Comparison of ENCODE assay signal across 1 cellular context in the genomic region with DNA sequence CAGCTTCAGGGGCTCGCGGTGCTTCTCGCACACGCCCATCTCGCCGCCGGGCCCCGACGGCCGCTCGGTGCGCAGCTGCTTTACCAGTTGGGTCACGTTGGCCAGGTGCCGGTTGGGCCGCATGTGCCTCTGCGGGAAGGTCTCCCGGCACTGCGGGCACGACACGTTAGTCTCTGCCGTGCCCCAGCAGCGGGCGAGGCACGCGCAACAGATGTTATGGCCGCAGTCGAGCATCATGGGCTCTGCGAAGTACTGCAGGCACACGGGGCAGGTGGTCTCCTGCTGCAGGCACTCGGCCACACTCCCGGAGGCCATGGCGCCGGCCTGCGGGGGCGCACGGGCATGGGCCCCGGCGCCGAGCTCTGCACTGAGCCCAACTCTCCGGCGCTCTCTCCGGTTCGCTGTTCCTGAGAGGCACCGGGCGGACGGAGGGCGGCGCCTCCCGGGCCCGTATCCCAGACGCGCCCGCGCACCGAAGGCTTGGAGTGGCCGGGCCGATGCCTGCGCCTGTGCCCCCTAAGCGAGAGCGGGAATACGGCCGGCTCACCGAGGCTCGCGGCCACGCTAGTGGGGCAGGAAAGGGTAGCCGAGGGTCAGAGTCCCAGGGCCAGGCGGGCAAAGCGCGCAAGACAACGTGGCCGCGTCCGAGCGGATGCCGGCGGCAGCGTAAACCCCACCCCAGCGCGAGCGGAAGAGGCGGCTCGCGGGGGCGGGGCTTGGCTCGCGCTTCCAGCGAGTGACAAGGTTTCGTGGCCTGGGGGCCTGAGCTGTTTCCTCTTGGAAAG.
TF ChIP-seq lines count a peak whose summit lies in the region.

A gene with protein sequence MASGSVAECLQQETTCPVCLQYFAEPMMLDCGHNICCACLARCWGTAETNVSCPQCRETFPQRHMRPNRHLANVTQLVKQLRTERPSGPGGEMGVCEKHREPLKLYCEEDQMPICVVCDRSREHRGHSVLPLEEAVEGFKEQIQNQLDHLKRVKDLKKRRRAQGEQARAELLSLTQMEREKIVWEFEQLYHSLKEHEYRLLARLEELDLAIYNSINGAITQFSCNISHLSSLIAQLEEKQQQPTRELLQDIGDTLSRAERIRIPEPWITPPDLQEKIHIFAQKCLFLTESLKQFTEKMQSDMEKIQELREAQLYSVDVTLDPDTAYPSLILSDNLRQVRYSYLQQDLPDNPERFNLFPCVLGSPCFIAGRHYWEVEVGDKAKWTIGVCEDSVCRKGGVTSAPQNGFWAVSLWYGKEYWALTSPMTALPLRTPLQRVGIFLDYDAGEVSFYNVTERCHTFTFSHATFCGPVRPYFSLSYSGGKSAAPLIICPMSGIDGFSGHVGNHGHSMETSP (minus strand): TSS at position 668 of the 785 bp plus-strand sequence. CDS start 353 bp downstream, at position 315.

TF ChIP-seq in HepG2, 621 proteins besides CTCF, POLR2A, EP300 and RAD21 (continued from another document and continues in another):
- TF ChIP-seq POLR2AphosphoS2 (IDR thresholded peaks at IDR 0.05; ENCODE audit: low read depth, low read length) (peak; percentile 75; the same call in 1 of the 2 replicates), SP5 (CRISPR knock-in tag; IDR thresholded peaks at IDR 0.05; ENCODE audit: borderline replicate concordance, low read depth) (peak; percentile 87; the same call in 1 of the 2 replicates), AKAP8 (CRISPR knock-in tag; IDR thresholded peaks at IDR 0.05) (peak; percentile 65; the same call in 1 of the 2 replicates), ZNF326 (CRISPR knock-in tag; IDR thresholded peaks at IDR 0.05; ENCODE audit: borderline replicate concordance) (no peak), ZNF703 (CRISPR knock-in tag; IDR thresholded peaks at IDR 0.05; ENCODE audit: borderline replicate concordance) (peak; percentile 97), CBX5 (CRISPR knock-in tag; IDR thresholded peaks at IDR 0.05; ENCODE audit: borderline replicate concordance) (no peak; the same call in 1 of the 2 replicates), BORCS8-MEF2B (CRISPR knock-in tag; IDR thresholded peaks at IDR 0.05) (peak; percentile 54), PAX8 (CRISPR knock-in tag; IDR thresholded peaks at IDR 0.05; ENCODE audit: borderline replicate concordance) (no peak), ADNP (CRISPR knock-in tag; IDR thresholded peaks at IDR 0.05) (no peak; the same call in 1 of the 2 replicates), PHF8 (CRISPR knock-in tag; IDR thresholded peaks at IDR 0.05) (peak; percentile 100), ZFYVE20 (CRISPR knock-in tag; IDR thresholded peaks at IDR 0.05; ENCODE audit: borderline replicate concordance, low read depth) (peak; percentile 79; the same call in 1 of the 2 replicates), SAFB2 (CRISPR knock-in tag; IDR thresholded peaks at IDR 0.05; ENCODE audit: borderline replicate concordance, low read depth) (peak; percentile 95), CBFB (CRISPR knock-in tag; IDR thresholded peaks at IDR 0.05) (peak; percentile 72), ZFP1 (CRISPR knock-in tag; IDR thresholded peaks at IDR 0.05) (peak; percentile 20; the same call in 1 of the 2 replicates), ZSCAN21 (CRISPR knock-in tag; IDR thresholded peaks at IDR 0.05; ENCODE audit: borderline replicate concordance) (no peak), HDAC6 (IDR thresholded peaks at IDR 0.05; ENCODE audit: low read depth, low read length) (no peak), KDM1A (CRISPR knock-in tag; IDR thresholded peaks at IDR 0.05) (no peak), HNF4A (CRISPR knock-in tag; IDR thresholded peaks at IDR 0.05) (peak; percentile 87)
- TF ChIP-seq, protein P1, sequence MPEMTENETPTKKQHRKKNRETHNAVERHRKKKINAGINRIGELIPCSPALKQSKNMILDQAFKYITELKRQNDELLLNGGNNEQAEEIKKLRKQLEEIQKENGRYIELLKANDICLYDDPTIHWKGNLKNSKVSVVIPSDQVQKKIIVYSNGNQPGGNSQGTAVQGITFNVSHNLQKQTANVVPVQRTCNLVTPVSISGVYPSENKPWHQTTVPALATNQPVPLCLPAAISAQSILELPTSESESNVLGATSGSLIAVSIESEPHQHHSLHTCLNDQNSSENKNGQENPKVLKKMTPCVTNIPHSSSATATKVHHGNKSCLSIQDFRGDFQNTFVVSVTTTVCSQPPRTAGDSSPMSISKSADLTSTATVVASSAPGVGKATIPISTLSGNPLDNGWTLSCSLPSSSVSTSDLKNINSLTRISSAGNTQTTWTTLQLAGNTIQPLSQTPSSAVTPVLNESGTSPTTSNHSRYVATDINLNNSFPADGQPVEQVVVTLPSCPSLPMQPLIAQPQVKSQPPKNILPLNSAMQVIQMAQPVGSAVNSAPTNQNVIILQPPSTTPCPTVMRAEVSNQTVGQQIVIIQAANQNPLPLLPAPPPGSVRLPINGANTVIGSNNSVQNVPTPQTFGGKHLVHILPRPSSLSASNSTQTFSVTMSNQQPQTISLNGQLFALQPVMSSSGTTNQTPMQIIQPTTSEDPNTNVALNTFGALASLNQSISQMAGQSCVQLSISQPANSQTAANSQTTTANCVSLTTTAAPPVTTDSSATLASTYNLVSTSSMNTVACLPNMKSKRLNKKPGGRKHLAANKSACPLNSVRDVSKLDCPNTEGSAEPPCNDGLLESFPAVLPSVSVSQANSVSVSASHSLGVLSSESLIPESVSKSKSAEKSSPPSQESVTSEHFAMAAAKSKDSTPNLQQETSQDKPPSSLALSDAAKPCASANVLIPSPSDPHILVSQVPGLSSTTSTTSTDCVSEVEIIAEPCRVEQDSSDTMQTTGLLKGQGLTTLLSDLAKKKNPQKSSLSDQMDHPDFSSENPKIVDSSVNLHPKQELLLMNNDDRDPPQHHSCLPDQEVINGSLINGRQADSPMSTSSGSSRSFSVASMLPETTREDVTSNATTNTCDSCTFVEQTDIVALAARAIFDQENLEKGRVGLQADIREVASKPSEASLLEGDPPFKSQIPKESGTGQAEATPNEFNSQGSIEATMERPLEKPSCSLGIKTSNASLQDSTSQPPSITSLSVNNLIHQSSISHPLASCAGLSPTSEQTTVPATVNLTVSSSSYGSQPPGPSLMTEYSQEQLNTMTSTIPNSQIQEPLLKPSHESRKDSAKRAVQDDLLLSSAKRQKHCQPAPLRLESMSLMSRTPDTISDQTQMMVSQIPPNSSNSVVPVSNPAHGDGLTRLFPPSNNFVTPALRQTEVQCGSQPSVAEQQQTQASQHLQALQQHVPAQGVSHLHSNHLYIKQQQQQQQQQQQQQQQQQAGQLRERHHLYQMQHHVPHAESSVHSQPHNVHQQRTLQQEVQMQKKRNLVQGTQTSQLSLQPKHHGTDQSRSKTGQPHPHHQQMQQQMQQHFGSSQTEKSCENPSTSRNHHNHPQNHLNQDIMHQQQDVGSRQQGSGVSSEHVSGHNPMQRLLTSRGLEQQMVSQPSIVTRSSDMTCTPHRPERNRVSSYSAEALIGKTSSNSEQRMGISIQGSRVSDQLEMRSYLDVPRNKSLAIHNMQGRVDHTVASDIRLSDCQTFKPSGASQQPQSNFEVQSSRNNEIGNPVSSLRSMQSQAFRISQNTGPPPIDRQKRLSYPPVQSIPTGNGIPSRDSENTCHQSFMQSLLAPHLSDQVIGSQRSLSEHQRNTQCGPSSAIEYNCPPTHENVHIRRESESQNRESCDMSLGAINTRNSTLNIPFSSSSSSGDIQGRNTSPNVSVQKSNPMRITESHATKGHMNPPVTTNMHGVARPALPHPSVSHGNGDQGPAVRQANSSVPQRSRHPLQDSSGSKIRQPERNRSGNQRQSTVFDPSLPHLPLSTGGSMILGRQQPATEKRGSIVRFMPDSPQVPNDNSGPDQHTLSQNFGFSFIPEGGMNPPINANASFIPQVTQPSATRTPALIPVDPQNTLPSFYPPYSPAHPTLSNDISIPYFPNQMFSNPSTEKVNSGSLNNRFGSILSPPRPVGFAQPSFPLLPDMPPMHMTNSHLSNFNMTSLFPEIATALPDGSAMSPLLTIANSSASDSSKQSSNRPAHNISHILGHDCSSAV (CRISPR knock-in tag; IDR thresholded peaks at IDR 0.05; ENCODE audit: borderline replicate concordance) = 0 out of 2 replicates have a peak, but pooled peaks have one; percentile 69
- TF ChIP-seq, protein P2, sequence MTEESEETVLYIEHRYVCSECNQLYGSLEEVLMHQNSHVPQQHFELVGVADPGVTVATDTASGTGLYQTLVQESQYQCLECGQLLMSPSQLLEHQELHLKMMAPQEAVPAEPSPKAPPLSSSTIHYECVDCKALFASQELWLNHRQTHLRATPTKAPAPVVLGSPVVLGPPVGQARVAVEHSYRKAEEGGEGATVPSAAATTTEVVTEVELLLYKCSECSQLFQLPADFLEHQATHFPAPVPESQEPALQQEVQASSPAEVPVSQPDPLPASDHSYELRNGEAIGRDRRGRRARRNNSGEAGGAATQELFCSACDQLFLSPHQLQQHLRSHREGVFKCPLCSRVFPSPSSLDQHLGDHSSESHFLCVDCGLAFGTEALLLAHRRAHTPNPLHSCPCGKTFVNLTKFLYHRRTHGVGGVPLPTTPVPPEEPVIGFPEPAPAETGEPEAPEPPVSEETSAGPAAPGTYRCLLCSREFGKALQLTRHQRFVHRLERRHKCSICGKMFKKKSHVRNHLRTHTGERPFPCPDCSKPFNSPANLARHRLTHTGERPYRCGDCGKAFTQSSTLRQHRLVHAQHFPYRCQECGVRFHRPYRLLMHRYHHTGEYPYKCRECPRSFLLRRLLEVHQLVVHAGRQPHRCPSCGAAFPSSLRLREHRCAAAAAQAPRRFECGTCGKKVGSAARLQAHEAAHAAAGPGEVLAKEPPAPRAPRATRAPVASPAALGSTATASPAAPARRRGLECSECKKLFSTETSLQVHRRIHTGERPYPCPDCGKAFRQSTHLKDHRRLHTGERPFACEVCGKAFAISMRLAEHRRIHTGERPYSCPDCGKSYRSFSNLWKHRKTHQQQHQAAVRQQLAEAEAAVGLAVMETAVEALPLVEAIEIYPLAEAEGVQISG (CRISPR knock-in tag; IDR thresholded peaks at IDR 0.05) = no peak; the same call in none of the 2 replicates
- TF ChIP-seq, protein P3, sequence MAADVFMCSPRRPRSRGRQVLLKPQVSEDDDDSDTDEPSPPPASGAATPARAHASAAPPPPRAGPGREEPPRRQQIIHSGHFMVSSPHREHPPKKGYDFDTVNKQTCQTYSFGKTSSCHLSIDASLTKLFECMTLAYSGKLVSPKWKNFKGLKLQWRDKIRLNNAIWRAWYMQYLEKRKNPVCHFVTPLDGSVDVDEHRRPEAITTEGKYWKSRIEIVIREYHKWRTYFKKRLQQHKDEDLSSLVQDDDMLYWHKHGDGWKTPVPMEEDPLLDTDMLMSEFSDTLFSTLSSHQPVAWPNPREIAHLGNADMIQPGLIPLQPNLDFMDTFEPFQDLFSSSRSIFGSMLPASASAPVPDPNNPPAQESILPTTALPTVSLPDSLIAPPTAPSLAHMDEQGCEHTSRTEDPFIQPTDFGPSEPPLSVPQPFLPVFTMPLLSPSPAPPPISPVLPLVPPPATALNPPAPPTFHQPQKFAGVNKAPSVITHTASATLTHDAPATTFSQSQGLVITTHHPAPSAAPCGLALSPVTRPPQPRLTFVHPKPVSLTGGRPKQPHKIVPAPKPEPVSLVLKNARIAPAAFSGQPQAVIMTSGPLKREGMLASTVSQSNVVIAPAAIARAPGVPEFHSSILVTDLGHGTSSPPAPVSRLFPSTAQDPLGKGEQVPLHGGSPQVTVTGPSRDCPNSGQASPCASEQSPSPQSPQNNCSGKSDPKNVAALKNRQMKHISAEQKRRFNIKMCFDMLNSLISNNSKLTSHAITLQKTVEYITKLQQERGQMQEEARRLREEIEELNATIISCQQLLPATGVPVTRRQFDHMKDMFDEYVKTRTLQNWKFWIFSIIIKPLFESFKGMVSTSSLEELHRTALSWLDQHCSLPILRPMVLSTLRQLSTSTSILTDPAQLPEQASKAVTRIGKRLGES (CRISPR knock-in tag; IDR thresholded peaks at IDR 0.05; ENCODE audit: borderline replicate concordance) = peak; percentile 17; the same call in 1 of the 2 replicates
- TF ChIP-seq, protein P4, sequence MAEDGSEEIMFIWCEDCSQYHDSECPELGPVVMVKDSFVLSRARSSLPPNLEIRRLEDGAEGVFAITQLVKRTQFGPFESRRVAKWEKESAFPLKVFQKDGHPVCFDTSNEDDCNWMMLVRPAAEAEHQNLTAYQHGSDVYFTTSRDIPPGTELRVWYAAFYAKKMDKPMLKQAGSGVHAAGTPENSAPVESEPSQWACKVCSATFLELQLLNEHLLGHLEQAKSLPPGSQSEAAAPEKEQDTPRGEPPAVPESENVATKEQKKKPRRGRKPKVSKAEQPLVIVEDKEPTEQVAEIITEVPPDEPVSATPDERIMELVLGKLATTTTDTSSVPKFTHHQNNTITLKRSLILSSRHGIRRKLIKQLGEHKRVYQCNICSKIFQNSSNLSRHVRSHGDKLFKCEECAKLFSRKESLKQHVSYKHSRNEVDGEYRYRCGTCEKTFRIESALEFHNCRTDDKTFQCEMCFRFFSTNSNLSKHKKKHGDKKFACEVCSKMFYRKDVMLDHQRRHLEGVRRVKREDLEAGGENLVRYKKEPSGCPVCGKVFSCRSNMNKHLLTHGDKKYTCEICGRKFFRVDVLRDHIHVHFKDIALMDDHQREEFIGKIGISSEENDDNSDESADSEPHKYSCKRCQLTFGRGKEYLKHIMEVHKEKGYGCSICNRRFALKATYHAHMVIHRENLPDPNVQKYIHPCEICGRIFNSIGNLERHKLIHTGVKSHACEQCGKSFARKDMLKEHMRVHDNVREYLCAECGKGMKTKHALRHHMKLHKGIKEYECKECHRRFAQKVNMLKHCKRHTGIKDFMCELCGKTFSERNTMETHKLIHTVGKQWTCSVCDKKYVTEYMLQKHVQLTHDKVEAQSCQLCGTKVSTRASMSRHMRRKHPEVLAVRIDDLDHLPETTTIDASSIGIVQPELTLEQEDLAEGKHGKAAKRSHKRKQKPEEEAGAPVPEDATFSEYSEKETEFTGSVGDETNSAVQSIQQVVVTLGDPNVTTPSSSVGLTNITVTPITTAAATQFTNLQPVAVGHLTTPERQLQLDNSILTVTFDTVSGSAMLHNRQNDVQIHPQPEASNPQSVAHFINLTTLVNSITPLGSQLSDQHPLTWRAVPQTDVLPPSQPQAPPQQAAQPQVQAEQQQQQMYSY (CRISPR knock-in tag; IDR thresholded peaks at IDR 0.05) = no peak; the same call in 1 of the 2 replicates
- TF ChIP-seq, protein P5, sequence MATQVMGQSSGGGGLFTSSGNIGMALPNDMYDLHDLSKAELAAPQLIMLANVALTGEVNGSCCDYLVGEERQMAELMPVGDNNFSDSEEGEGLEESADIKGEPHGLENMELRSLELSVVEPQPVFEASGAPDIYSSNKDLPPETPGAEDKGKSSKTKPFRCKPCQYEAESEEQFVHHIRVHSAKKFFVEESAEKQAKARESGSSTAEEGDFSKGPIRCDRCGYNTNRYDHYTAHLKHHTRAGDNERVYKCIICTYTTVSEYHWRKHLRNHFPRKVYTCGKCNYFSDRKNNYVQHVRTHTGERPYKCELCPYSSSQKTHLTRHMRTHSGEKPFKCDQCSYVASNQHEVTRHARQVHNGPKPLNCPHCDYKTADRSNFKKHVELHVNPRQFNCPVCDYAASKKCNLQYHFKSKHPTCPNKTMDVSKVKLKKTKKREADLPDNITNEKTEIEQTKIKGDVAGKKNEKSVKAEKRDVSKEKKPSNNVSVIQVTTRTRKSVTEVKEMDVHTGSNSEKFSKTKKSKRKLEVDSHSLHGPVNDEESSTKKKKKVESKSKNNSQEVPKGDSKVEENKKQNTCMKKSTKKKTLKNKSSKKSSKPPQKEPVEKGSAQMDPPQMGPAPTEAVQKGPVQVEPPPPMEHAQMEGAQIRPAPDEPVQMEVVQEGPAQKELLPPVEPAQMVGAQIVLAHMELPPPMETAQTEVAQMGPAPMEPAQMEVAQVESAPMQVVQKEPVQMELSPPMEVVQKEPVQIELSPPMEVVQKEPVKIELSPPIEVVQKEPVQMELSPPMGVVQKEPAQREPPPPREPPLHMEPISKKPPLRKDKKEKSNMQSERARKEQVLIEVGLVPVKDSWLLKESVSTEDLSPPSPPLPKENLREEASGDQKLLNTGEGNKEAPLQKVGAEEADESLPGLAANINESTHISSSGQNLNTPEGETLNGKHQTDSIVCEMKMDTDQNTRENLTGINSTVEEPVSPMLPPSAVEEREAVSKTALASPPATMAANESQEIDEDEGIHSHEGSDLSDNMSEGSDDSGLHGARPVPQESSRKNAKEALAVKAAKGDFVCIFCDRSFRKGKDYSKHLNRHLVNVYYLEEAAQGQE (IDR thresholded peaks at IDR 0.05; ENCODE audit: borderline replicate concordance in 1 of 2, low read depth in 1 of 2, low read length in 2 of 2) = peak in 1 of 2 experiments; percentile 47; a peak in 1 of 4 replicates
